In the genomic region with DNA sequence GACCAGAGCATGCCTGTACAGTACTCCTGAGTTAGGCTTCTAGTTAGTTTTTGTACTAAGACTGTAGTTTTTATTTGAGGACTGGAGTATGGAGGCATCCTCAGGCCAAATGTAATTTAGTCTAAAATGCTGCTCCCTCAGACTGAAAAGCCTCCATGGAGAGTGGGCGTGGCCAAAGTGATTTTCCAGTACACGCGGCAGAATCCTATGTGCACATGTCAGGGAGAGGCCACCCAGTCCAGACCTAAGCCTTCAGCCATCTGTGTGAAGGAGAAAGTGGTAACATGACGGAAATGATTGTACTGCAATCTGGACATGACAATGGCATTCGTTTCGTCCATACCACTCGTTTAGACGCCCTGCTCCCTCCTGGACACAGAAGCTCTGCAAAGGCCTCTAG, we compare ENCODE assay signal across 25 cellular contexts. TPM values are rescaled to one million over a fixed set of nuclear protein-coding genes. Genes with fewer than 3 reads are reported as not detected.
DNase-seq lines count a peak whose midpoint lies in the region; ATAC-seq and TF ChIP-seq lines count a peak whose summit lies in the region.
"Had no signal": no experiment of that assay in that cellular context is flagged by ENCODE, and none has a peak within 500 bp of the region (broad histone marks: within the 10 kb centered on the region; RNA-seq: fewer than 3 reads in every experiment).

No MANE protein-coding gene starts in this region.

- no peak overlapping the region for H4K8ac ChIP-seq in neuronal stem cell (ENCODE audit: low read depth, low read length)

- WGBS in neuronal stem cell (ENCODE audit: extremely low coverage in 2 of 2, insufficient read length in 2 of 2, insufficient replicate concordance in 1 of 2), 2 donors: no CpG with 5 or more reads among the region's 8 CpGs

- no peaks in the 10 kb centered on the region for H3K79me1 ChIP-seq in neuronal stem cell (ENCODE audit: low read depth, low read length)

- H3K4me1 ChIP-seq in neuronal stem cell (ENCODE audit: control insufficient read depth in 2 of 2, insufficient read depth in 1 of 2, low read depth in 1 of 2, low read length in 2 of 2): peaks cover 0 to 5% of the 10 kb centered on the region in 2 donors
- H3K4me1 ChIP-seq: BE2C, BLaER1 had no signal

- H2BK120ac ChIP-seq in neuronal stem cell (ENCODE audit: low read depth, low read length): no peak overlapping the region

- H3K9ac ChIP-seq in neuronal stem cell (ENCODE audit: low read depth, low read length, poor library complexity): no peak overlapping the region
- H3K9ac ChIP-seq: BLaER1 had no signal

- H2BK15ac ChIP-seq in neuronal stem cell (ENCODE audit: low read length): no peak overlapping the region

- no peaks in the 10 kb centered on the region for H3K36me3 ChIP-seq in WERI-Rb-1
- no peaks in the 10 kb centered on the region for H3K36me3 ChIP-seq in neuronal stem cell (replicated peaks in 1 of 2; ENCODE audit: control insufficient read depth in 2 of 2, insufficient read depth in 2 of 2, low read length in 2 of 2)
- H3K36me3 ChIP-seq: BE2C, BLaER1 had no signal

- H4K91ac ChIP-seq in neuronal stem cell (ENCODE audit: low read depth, low read length, poor library complexity): no peak overlapping the region

- no peak overlapping the region for H2BK5ac ChIP-seq in neuronal stem cell (ENCODE audit: low read length)

- H2AFZ ChIP-seq in neuronal stem cell (ENCODE audit: low read length): no peak overlapping the region

- H2AK5ac ChIP-seq in neuronal stem cell (ENCODE audit: low read depth, low read length): no peak overlapping the region

- H3K23ac ChIP-seq in neuronal stem cell (ENCODE audit: low read depth, low read length, poor library complexity): no peak overlapping the region

- H3K4me3 ChIP-seq in WERI-Rb-1 (ENCODE audit: low read depth, low read length) (no peak overlapping the region), neuronal stem cell (ENCODE audit: low read length in 2 of 2) (no peak overlapping the region)
- H3K4me3 ChIP-seq: BLaER1, GM12878 had no signal

- no peak for ATAC-seq in GM21367 (IDR thresholded peaks at IDR 0.05; ENCODE audit: unreplicated experiment)
- ATAC-seq: GM12878 had no signal

- no peak for TF ChIP-seq CTCF in WERI-Rb-1 (IDR thresholded peaks at IDR 0.05; ENCODE audit: low read depth, low read length)

- no peak overlapping the region for H3K14ac ChIP-seq in neuronal stem cell (ENCODE audit: low read length)

- H3K27me3 ChIP-seq in WERI-Rb-1 (ENCODE audit: insufficient read depth, low read depth, severe bottlenecking): peaks cover 12% of the 10 kb centered on the region
- peaks cover 0 to 1% (median 0%) of the 10 kb centered on the region in 3 experiments for H3K27me3 ChIP-seq in neuronal stem cell (ENCODE audit: control insufficient read depth in 3 of 3, insufficient read depth in 3 of 3, low read depth in 1 of 3, low read length in 3 of 3)
- H3K27me3 ChIP-seq: BE2C, BLaER1 had no signal

- H2BK12ac ChIP-seq in neuronal stem cell (ENCODE audit: low read length): no peak overlapping the region

- H3K9me3 ChIP-seq in WERI-Rb-1 (ENCODE audit: severe bottlenecking): peaks cover 2% of the 10 kb centered on the region
- peaks cover 0 to 2% of the 10 kb centered on the region in 2 donors for H3K9me3 ChIP-seq in neuronal stem cell (replicated peaks in 1 of 2; ENCODE audit: control insufficient read depth in 2 of 2, insufficient read depth in 1 of 2, low read depth in 1 of 2, low read length in 2 of 2)
- H3K9me3 ChIP-seq: BE2C, BLaER1 had no signal

- H3K18ac ChIP-seq in neuronal stem cell (ENCODE audit: low read length): peak overlapping the region; percentile 55

- DNase-seq in NCI-H82 (lab: John Stamatoyannopoulos, UW) (peak; percentile 71), WERI-Rb-1 (peak; percentile 91), neuronal stem cell (ENCODE audit: low spot score) (no peak), ecto neural progenitor cell (ENCODE audit: low spot score) (no peak), NCI-H526 treated with DMSO at 0.1 percent for 48 hours (lab: John Stamatoyannopoulos, UW) (no peak)
- DNase-seq: 8988T; ACHN; BE2C; C1 segment of cervical spinal cord; CD4-positive, alpha-beta memory T cell; CD4-positive, CD25-positive, alpha-beta regulatory T cell; CD8-positive, alpha-beta memory T cell; COR-L47; DMS 273 treated with DMSO at 0.1 percent for 48 hours; DMS153; DMS53; DMS79; DND-41; EL; GDM1 had no signal

- H3K4ac ChIP-seq in neuronal stem cell (ENCODE audit: low read length): no peak overlapping the region

- no peak overlapping the region for H3K4me2 ChIP-seq in neuronal stem cell (ENCODE audit: insufficient read depth, low read length, poor library complexity, severe bottlenecking)
- H3K4me2 ChIP-seq: BLaER1 had no signal

- H3K27ac ChIP-seq in WERI-Rb-1 (no peak overlapping the region), neuronal stem cell (replicated peaks; ENCODE audit: low read length) (no peak overlapping the region)
- H3K27ac ChIP-seq: BLaER1 had no signal

RNA-seq across cellular contexts. Expression of a gene that starts 56.2 kb away (rescaled TPM):
- 16.7 TPM for polyA plus RNA-seq in neuronal stem cell (2013, experiment 1 of 2)
- polyA plus RNA-seq in neuronal stem cell (2013, experiment 2 of 2): 16.6 TPM
- polyA plus RNA-seq: AG04450; CD14-positive monocyte; CD4-positive, alpha-beta memory T cell; CD4-positive, CD25-positive, alpha-beta regulatory T cell; CD8-positive, alpha-beta memory T cell; GM12878 had no signal

Comparison
In these comparisons a context has a peak if more than half of its experiments do, and no peak if none do; other contexts are left out.
1. DNase-seq: peak in NCI-H82 (single experiment) and WERI-Rb-1 (single experiment); none in neuronal stem cell (single experiment), ecto neural progenitor cell (single experiment) and NCI-H526 treated with DMSO at 0.1 percent for 48 hours (single experiment).